ENCODE assay signal across 8 cellular contexts in the genomic region with DNA sequence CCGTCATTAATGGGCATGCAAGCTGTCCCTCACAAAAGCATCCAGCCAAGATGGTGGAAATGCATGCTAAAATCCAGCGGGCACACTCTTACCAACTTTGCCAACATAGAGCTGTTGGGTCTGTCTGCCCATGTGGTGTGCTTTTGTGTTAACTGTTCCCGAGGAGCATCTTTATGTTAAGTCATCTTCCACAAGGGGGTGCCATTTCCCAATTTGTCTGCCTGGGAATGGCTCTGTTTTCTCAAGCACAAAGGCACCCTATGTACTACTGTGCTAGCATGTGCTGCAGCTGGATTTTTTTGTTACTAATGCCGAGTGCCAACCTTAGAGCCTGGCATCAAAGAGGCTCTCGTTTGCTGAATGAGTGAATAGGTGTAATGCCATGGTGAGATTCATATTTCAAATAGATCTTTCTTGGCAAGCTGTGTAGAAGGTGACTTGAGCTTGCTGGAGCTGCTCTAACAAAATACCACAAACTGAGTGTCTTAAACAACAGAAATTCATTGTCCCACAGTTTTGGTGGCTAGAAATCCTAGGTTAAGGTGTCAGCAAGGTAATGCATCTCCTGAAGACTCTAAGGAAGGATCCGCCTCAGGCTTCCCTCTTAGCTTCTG.
A peak's percentile ranks its signal among the peaks of the same experiment; 100 is the strongest.
DNase-seq lines count a peak whose midpoint lies in the region; ATAC-seq, FAIRE-seq and TF ChIP-seq lines count a peak whose summit lies in the region.

No MANE protein-coding gene starts in this region.

- H3K4ac ChIP-seq in H1 (replicated peaks; ENCODE audit: insufficient read length, low read depth, low read length): no peak overlapping the region

- H2AFZ ChIP-seq in SK-N-SH (ENCODE audit: low read depth): no peak overlapping the region
- peak overlapping the region; percentile 83 for H2AFZ ChIP-seq in H1 (ENCODE audit: low read length)

- H3K9me3 ChIP-seq in SK-N-SH (no peaks in the 10 kb centered on the region), H1 (ENCODE audit: insufficient read depth in 2 of 2, low read depth in 1 of 2, low read length in 1 of 2) (no peaks in the 10 kb centered on the region), vagina (no peaks in the 10 kb centered on the region)

- no peaks in the 10 kb centered on the region for H3K79me2 ChIP-seq in SK-N-SH (ENCODE audit: insufficient read depth)
- H3K79me2 ChIP-seq in H1 (ENCODE audit: control insufficient read depth in 1 of 2, insufficient read depth in 2 of 2, low read length in 2 of 2): no peaks in the 10 kb centered on the region

- POLR2A ChIA-PET in SK-N-SH (lab: Yijun Ruan, JAX): no interaction called here
- POLR2A ChIA-PET in H1 (lab: Charles Lee; ENCODE audit: partially characterized antibody): no interaction called here

- H3K27ac ChIP-seq in SK-N-SH (ENCODE audit: low read depth in 2 of 2, low read length in 1 of 2) (no peak overlapping the region), H1 (ENCODE audit: low read depth, low read length) (no peak overlapping the region), vagina (no peak overlapping the region)

- ATAC-seq in GM18499 (IDR thresholded peaks at IDR 0.05; ENCODE audit: insufficient read depth, unreplicated experiment): peak; percentile 80
- peak; percentile 89 for ATAC-seq in HG02840 (IDR thresholded peaks at IDR 0.05; ENCODE audit: low FRiP score, unreplicated experiment)

- H2BK15ac ChIP-seq in H1 (ENCODE audit: low read length): no peak overlapping the region

- no peak for TF ChIP-seq EP300 in SK-N-SH (IDR thresholded peaks at IDR 0.05; ENCODE audit: borderline replicate concordance in 1 of 2, low read depth in 1 of 2, low read length in 1 of 2)
- TF ChIP-seq EP300 in H1 (IDR thresholded peaks at IDR 0.05; ENCODE audit: borderline replicate concordance in 1 of 2, low read depth in 2 of 2, low read length in 2 of 2): no peak

- no peak overlapping the region for H4K91ac ChIP-seq in H1 (replicated peaks; ENCODE audit: insufficient read length, low read length)

- no peak overlapping the region for H2AK5ac ChIP-seq in H1 (ENCODE audit: low read depth, low read length)

- peaks cover under 1% of the 10 kb centered on the region for H3K9me3 Mint-ChIP-seq in mesothelial cell of epicardium

- H3K4me3 ChIP-seq in NB4 (ENCODE audit: low read depth, low read length): no peak overlapping the region
- no peak overlapping the region; a peak in 1 of 4 replicates for H3K4me3 ChIP-seq in SK-N-SH (ENCODE audit: low read depth in 2 of 2, low read length in 1 of 2)
- no peak overlapping the region for H3K4me3 ChIP-seq in H1 (ENCODE audit: extremely low read depth in 1 of 4, insufficient read depth in 2 of 4, low read depth in 3 of 4, low read length in 4 of 4)
- H3K4me3 ChIP-seq in vagina: no peak overlapping the region

- H3K27me3 ChIP-seq in SK-N-SH (ENCODE audit: insufficient read depth): no peaks in the 10 kb centered on the region
- no peaks in the 10 kb centered on the region for H3K27me3 ChIP-seq in H1 (replicated peaks in 1 of 4; ENCODE audit: control insufficient read depth in 3 of 4, extremely low read depth in 1 of 4, insufficient read depth in 3 of 4, low read length in 3 of 4)
- H3K27me3 ChIP-seq in vagina: no peaks in the 10 kb centered on the region

- no peaks in the 10 kb centered on the region for H3K23me2 ChIP-seq in H1 (ENCODE audit: low read depth, low read length)

- peak overlapping the region; percentile 4; the same call in 1 of the 2 replicates for H2BK5ac ChIP-seq in H1 (ENCODE audit: low read depth, low read length)

- H3F3A ChIP-seq in SK-N-SH (replicated peaks; ENCODE audit: insufficient read depth): no peaks in the 10 kb centered on the region

- H3K36me3 Mint-ChIP-seq in mesothelial cell of epicardium: no peaks in the 10 kb centered on the region

- FAIRE-seq in H1 (lab: Jason Lieb, UNC): peak; percentile 98

- no peak overlapping the region for H2BK20ac ChIP-seq in H1 (ENCODE audit: low read length)

- TF ChIP-seq RAD21 in SK-N-SH (IDR thresholded peaks at IDR 0.05; ENCODE audit: low read length) (peak; percentile 84), H1 (IDR thresholded peaks at IDR 0.05 in 1 of 2, conservative IDR thresholded peaks at IDR 0.05 in 1 of 2; ENCODE audit: low read depth in 2 of 2, low read length in 2 of 2) (peak; percentile 88 to 90)

- H3K36me3 ChIP-seq in SK-N-SH (replicated peaks in 1 of 2; ENCODE audit: control insufficient read depth in 1 of 2, insufficient read depth in 2 of 2, low read length in 1 of 2) (no peaks in the 10 kb centered on the region), H1 (ENCODE audit: control insufficient read depth in 2 of 4, insufficient read depth in 4 of 4, low read length in 3 of 4) (no peaks in the 10 kb centered on the region), vagina (no peaks in the 10 kb centered on the region)

- 23% methylated on average over 6 of the region's 6 CpGs for WGBS in SK-N-SH (ENCODE audit: low lambda C conversion rate)
- 54% methylated on average over 6 of the region's 6 CpGs; no CpG with 5 or more reads in 1 of the 2 experiments for WGBS in H1 (ENCODE audit: extremely low coverage in 1 of 2, insufficient coverage in 1 of 2, insufficient read length in 1 of 2, insufficient replicate concordance in 2 of 2, low coverage in 1 of 2, low lambda C conversion rate in 2 of 2, missing lambda C conversion rate in 1 of 2), 2 experiments

- no peak overlapping the region for H3K4me3 Mint-ChIP-seq in mesothelial cell of epicardium

- H3K4me1 ChIP-seq in SK-N-SH (ENCODE audit: control insufficient read depth in 1 of 2, insufficient read depth in 2 of 2, low read depth in 1 of 2, low read length in 1 of 2) (peaks cover 0 to 13% of the 10 kb centered on the region in 2 experiments; a peak in 1 of 4 replicates), H1 (replicated peaks in 1 of 4; ENCODE audit: control insufficient read depth in 3 of 4, insufficient read depth in 4 of 4, low read length in 3 of 4) (peaks cover 0 to 7% (median 2%) of the 10 kb centered on the region in 4 experiments; a peak in 2 of 7 replicates), vagina (no peaks in the 10 kb centered on the region)

- peak overlapping the region; percentile 45 for H2BK12ac ChIP-seq in H1 (ENCODE audit: low read depth, low read length)

- TF ChIP-seq CTCF in NB4 (IDR thresholded peaks at IDR 0.05; ENCODE audit: low read depth, low read length): peak; percentile 45
- TF ChIP-seq CTCF in SK-N-SH (IDR thresholded peaks at IDR 0.05): peak; percentile 75
- TF ChIP-seq CTCF in H1 (IDR thresholded peaks at IDR 0.05; ENCODE audit: control extremely low read depth in 1 of 3, insufficient read depth in 1 of 3, low read depth in 1 of 3, low read length in 3 of 3): peak in 2 of 3 experiments; percentile 60 to 77; a peak in 3 of 4 replicates
- peak; percentile 72 for TF ChIP-seq CTCF in mesothelial cell of epicardium (IDR thresholded peaks at IDR 0.05; ENCODE audit: unreplicated experiment)
- peak; percentile 19 to 28 (median 28) for TF ChIP-seq CTCF in vagina (IDR thresholded peaks at IDR 0.05)

- no peaks in the 10 kb centered on the region for H3K9me2 ChIP-seq in SK-N-SH

- peak overlapping the region; percentile 49; the same call in 1 of the 2 replicates for H3K18ac ChIP-seq in H1 (ENCODE audit: extremely low read depth, low read length)

- H3K4me1 Mint-ChIP-seq in mesothelial cell of epicardium: peaks cover 29% of the 10 kb centered on the region

- H3K79me1 ChIP-seq in H1 (ENCODE audit: low read depth, low read length): no peaks in the 10 kb centered on the region

- H3K27ac Mint-ChIP-seq in mesothelial cell of epicardium: no peak overlapping the region

- H4K8ac ChIP-seq in H1 (ENCODE audit: extremely low read depth, insufficient read depth, low read length): no peak overlapping the region

- H4K20me1 ChIP-seq in SK-N-SH (ENCODE audit: insufficient read depth) (no peaks in the 10 kb centered on the region), H1 (replicated peaks in 1 of 2; ENCODE audit: control insufficient read depth in 1 of 2, insufficient read depth in 2 of 2, low read length in 2 of 2) (no peaks in the 10 kb centered on the region)

- H3K9ac ChIP-seq in SK-N-SH (no peak overlapping the region), H1 (replicated peaks in 1 of 4; ENCODE audit: extremely low read depth in 1 of 4, low read depth in 3 of 4, low read length in 3 of 4) (no peak overlapping the region)

- H4K5ac ChIP-seq in H1 (ENCODE audit: insufficient read length, low read depth, low read length): no peak overlapping the region

- no peak overlapping the region for H3K14ac ChIP-seq in H1 (ENCODE audit: insufficient read length)

- no peak overlapping the region for H3K23ac ChIP-seq in H1 (ENCODE audit: insufficient read length)

- intact Hi-C loops in vagina (cut with DNase I): no loop called here

- no peak overlapping the region for H2BK120ac ChIP-seq in H1 (replicated peaks; ENCODE audit: low read depth, low read length)

- no peak overlapping the region for H3K56ac ChIP-seq in H1 (replicated peaks; ENCODE audit: insufficient read length, low read depth, low read length)

- TF ChIP-seq POLR2A in NB4 (IDR thresholded peaks at IDR 0.05; ENCODE audit: extremely low read depth, insufficient read length) (no peak), H1 (IDR thresholded peaks at IDR 0.05; ENCODE audit: control extremely low read depth in 1 of 2, low read depth in 2 of 2, low read length in 2 of 2) (no peak), vagina (IDR thresholded peaks at IDR 0.05) (no peak)

- no peak overlapping the region for H3K4me2 ChIP-seq in SK-N-SH
- no peak overlapping the region for H3K4me2 ChIP-seq in H1 (ENCODE audit: insufficient read depth in 1 of 2, low read depth in 2 of 2, low read length in 2 of 2)

- H3K27me3 Mint-ChIP-seq in mesothelial cell of epicardium (ENCODE audit: low read depth): peaks cover 16% of the 10 kb centered on the region

- DNase-seq in AML-193 (lab: John Stamatoyannopoulos, UW) (peak; percentile 41 to 58), NB4 (ENCODE audit: low read depth) (peak; percentile 76), SK-N-SH (peak; percentile 29), H1 (ENCODE audit: low read depth in 1 of 2, low spot score in 2 of 2) (peak; percentile 59 to 83), mesothelial cell of epicardium (ENCODE audit: low spot score in 2 of 2, unreplicated experiment in 2 of 2) (peak; percentile 43 to 76), vagina (ENCODE audit: extremely low spot score in 2 of 2) (no peak)

- CTCF ChIA-PET in SK-N-SH (lab: Yijun Ruan, JAX): interaction anchor here (0.6 to 2.3 kb wide), 19 partner anchors 9 to 1448 kb away, joined by 3 to 11 read pairs (median 3); no protein-coding TSS in a partner anchor
- CTCF ChIA-PET in H1 (lab: Charles Lee; ENCODE audit: partially characterized antibody): interaction anchor here (0.6 to 1.8 kb wide), 15 partner anchors 9 to 1708 kb away, joined by 3 to 10 read pairs (median 3); no protein-coding TSS in a partner anchor

TF ChIP-seq in SK-N-SH, 30 proteins besides CTCF, POLR2A, EP300 and RAD21:
- TF ChIP-seq SMC3 (IDR thresholded peaks at IDR 0.05; ENCODE audit: low read depth, low read length) (peak; percentile 61), CHD2 (IDR thresholded peaks at IDR 0.05; ENCODE audit: low read length, partially characterized antibody) (no peak)
TF ChIP-seq in SK-N-SH: peak in this region for 1.

TF ChIP-seq in H1, 55 proteins besides CTCF, POLR2A, EP300 and RAD21 (continues in another document):
- TF ChIP-seq BCL11A (IDR thresholded peaks at IDR 0.05; ENCODE audit: low read depth in 2 of 2, low read length in 2 of 2) (no peak), YY1 (IDR thresholded peaks at IDR 0.05; ENCODE audit: low read depth, low read length) (peak; percentile 40; the same call in 1 of the 2 replicates)

Comparison
In these comparisons a context has a peak if more than half of its experiments do, and no peak if none do; other contexts are left out.
1. DNase-seq: peak in AML-193 (2 of 2), NB4 (single experiment), SK-N-SH (single experiment), H1 (2 of 2) and mesothelial cell of epicardium (2 of 2); none in vagina (0 of 2).
2. Peak in every context shown above with its lines, with median percentiles within 50 percentile points of each other: CTCF ChIP-seq.